Comparison of ENCODE assay signal across 8 cellular contexts in the genomic region with DNA sequence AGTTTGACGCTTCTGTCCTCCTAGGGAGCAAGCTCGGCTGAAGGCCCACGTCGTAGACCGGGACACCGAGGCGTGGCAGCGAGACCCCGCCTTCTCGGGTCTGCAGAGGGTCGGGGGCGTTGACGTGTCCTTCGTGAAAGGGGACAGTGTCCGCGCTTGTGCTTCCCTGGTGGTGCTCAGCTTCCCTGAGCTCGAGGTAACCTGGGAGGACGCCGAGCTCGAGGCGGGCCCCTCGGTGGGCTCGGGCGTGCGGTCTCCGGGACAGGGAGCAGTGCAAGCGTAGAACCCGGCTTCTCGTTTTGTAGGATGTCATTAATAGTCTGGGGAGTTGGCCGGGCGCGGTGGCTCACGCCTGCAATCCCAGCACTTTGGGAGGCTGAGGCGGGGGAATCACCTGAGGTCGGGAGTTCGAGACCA. TPM values are rescaled to one million over a fixed set of nuclear protein-coding genes. Genes with fewer than 3 reads are reported as not detected.
DNase-seq lines count a peak whose midpoint lies in the region; ATAC-seq, FAIRE-seq and TF ChIP-seq lines count a peak whose summit lies in the region.

No MANE protein-coding gene starts in this region.

- DNase-seq in Calu3 = no peak
- no peak for DNase-seq in effector memory CD8-positive, alpha-beta T cell
- no peak for DNase-seq in neural progenitor cell (ENCODE audit: low spot score)
- no peak for DNase-seq in SIG-M5 treated with dmso at 0.1 percent for 504 hours (lab: John Stamatoyannopoulos, UW; ENCODE audit: unreplicated experiment)
- DNase-seq in stimulated activated CD4-positive, alpha-beta T cell treated with anti-CD3 and anti-CD28 coated beads, Interleukin-4, amount 100 ng/mL, for 4 hours = no peak
- DNase-seq in NCI-H345 (lab: John Stamatoyannopoulos, UW) = no peak
- no peak for DNase-seq in frontal cortex (ENCODE audit: low spot score in 2 of 2)

- peaks cover 5% of the 10 kb centered on the region for H3F3A ChIP-seq in neural progenitor cell (ENCODE audit: low read depth)

- peak overlapping the region; percentile 100 for H2AFZ ChIP-seq in neural progenitor cell (replicated peaks)

- H3K4me3 Mint-ChIP-seq in Calu3 (ENCODE audit: low read depth, unreplicated experiment) (peak overlapping the region; percentile 76), neural progenitor cell (peak overlapping the region; percentile 95)
- peak overlapping the region; percentile 85 to 90 for H3K4me3 Mint-ChIP-seq in effector memory CD8-positive, alpha-beta T cell

- H3K4me1 Mint-ChIP-seq in Calu3 (ENCODE audit: low read depth, unreplicated experiment) = peaks cover 29% of the 10 kb centered on the region
- H3K4me1 Mint-ChIP-seq in effector memory CD8-positive, alpha-beta T cell (ENCODE audit: low read depth in 2 of 2) = peaks cover 19 to 36% of the 10 kb centered on the region in 2 donors
- peaks cover 21% of the 10 kb centered on the region for H3K4me1 Mint-ChIP-seq in neural progenitor cell

- BruUV-seq in Calu3 (replicated peaks; lab: Mats Ljungman, UMichigan) = no TSS peak

- peak overlapping the region; percentile 30 for H3K9ac ChIP-seq in neural progenitor cell

- FAIRE-seq in frontal cortex (lab: Jason Lieb, UNC) = no peak

- peaks cover 27% of the 10 kb centered on the region for H4K20me1 ChIP-seq in neural progenitor cell (ENCODE audit: low read depth)

- H3K27ac ChIP-seq in KOPT-K1 (ENCODE audit: low read depth, low read length, poor library complexity, severe bottlenecking) = peak overlapping the region; percentile 52
- no peak overlapping the region for H3K27ac ChIP-seq in neural progenitor cell

- ATAC-seq in effector memory CD8-positive, alpha-beta T cell (replicated peaks) = no peak

- peaks cover 7% of the 10 kb centered on the region for H3K79me2 ChIP-seq in neural progenitor cell (ENCODE audit: low read depth)

- no peaks in the 10 kb centered on the region for H3K9me3 ChIP-seq in KOPT-K1 (ENCODE audit: insufficient read depth, low read length, poor library complexity, severe bottlenecking)
- H3K9me3 ChIP-seq in neural progenitor cell (ENCODE audit: low read depth) = no peaks in the 10 kb centered on the region

- peak overlapping the region; percentile 92 for H3K4me2 ChIP-seq in neural progenitor cell

- peaks cover 10% of the 10 kb centered on the region for H3K4me1 ChIP-seq in neural progenitor cell

- H3K9me3 Mint-ChIP-seq in Calu3 (ENCODE audit: low read depth, unreplicated experiment) (no peaks in the 10 kb centered on the region), neural progenitor cell (no peaks in the 10 kb centered on the region)
- no peaks in the 10 kb centered on the region for H3K9me3 Mint-ChIP-seq in effector memory CD8-positive, alpha-beta T cell

- TF ChIP-seq CTCF in Calu3 (IDR thresholded peaks at IDR 0.05; ENCODE audit: unreplicated experiment) (no peak), neural progenitor cell (IDR thresholded peaks at IDR 0.05) (no peak)

- H3K27ac Mint-ChIP-seq in Calu3 (ENCODE audit: unreplicated experiment) (peak overlapping the region; percentile 87), neural progenitor cell (no peak overlapping the region)
- peak overlapping the region; percentile 94 for H3K27ac Mint-ChIP-seq in effector memory CD8-positive, alpha-beta T cell

- CTCF ChIA-PET in Calu3 (lab: Charles Lee) = interaction anchor here (0.7 kb wide), 1 partner anchor 11 kb away, joined by 3 read pairs; no protein-coding TSS in a partner anchor

- H3K36me3 Mint-ChIP-seq in Calu3 (ENCODE audit: insufficient read depth, unreplicated experiment) = peaks cover 52% of the 10 kb centered on the region
- H3K36me3 Mint-ChIP-seq in effector memory CD8-positive, alpha-beta T cell (ENCODE audit: insufficient read depth) = peaks cover 32% of the 10 kb centered on the region
- peaks cover 7% of the 10 kb centered on the region for H3K36me3 Mint-ChIP-seq in neural progenitor cell

- H3K4me3 ChIP-seq in neural progenitor cell = peak overlapping the region; percentile 85

- H3K36me3 ChIP-seq in KOPT-K1 (ENCODE audit: insufficient read depth, low read length) (peaks cover 17% of the 10 kb centered on the region; the same call in 1 of the 2 replicates), neural progenitor cell (no peaks in the 10 kb centered on the region)

- H3K27me3 Mint-ChIP-seq in Calu3 (ENCODE audit: unreplicated experiment) (peaks cover 27% of the 10 kb centered on the region), neural progenitor cell (ENCODE audit: insufficient read depth, low read depth) (peaks cover 7% of the 10 kb centered on the region)
- peaks cover 16 to 19% of the 10 kb centered on the region in 2 donors for H3K27me3 Mint-ChIP-seq in effector memory CD8-positive, alpha-beta T cell

- intact Hi-C loops in Calu3 (cut with micrococcal nuclease; ENCODE audit: unreplicated experiment) = no loop called here

- peaks cover 40% of the 10 kb centered on the region for H3K27me3 ChIP-seq in neural progenitor cell

RNA-seq across cellular contexts. Expression of gene ENDOV, which starts 0.7 kb away (rescaled TPM):
- total RNA-seq in Calu3 (2022) (33.2 and 37.0 TPM in 2 replicates), neural progenitor cell (ENCODE audit: low replicate concordance) (9.7 and 13.8 TPM in 2 replicates), frontal cortex (13.9 TPM)
